Comparison of ENCODE assay signal across 15 cellular contexts in the genomic region with DNA sequence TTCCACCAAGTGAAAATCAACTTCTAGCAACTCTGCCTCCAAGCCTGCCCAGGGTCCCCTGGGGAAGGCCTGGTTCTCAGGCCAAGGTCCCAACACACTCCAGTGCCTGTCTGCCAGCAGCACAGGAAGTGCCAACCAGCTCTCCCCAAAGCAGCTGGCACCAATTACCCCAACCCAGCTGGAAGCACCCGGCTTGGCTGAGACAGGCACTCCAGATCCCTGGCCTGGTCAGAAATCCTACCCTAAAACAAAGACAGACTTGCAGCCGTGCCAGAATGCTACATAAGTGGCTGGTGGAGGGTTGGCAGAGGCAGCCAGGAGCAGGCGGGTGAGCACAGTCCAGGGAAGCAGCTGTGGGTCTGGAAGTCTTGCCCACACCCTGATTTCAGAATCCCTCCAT.
DNase-seq lines count a peak whose midpoint lies in the region; ATAC-seq and TF ChIP-seq lines count a peak whose summit lies in the region.
"Had no signal": no experiment of that assay in that cellular context is flagged by ENCODE, and none has a peak within 500 bp of the region (broad histone marks: within the 10 kb centered on the region; RNA-seq: fewer than 3 reads in every experiment).

No MANE protein-coding gene starts in this region.

- H3K4me3 Mint-ChIP-seq in stimulated activated effector memory CD8-positive, alpha-beta T cell treated with anti-CD3 and anti-CD28 coated beads, Interleukin-12 subunit alpha, Interleukin-12 subunit beta, amount 100 ng/mL, for 72 hours: no peak overlapping the region
- H3K4me3 Mint-ChIP-seq: activated CD8-positive, alpha-beta T cell treated with anti-CD3 and anti-CD28 coated beads for 36 hours; GM23338 had no signal

- no peak overlapping the region for H3K27ac Mint-ChIP-seq in stimulated activated effector memory CD8-positive, alpha-beta T cell treated with anti-CD3 and anti-CD28 coated beads, Interleukin-12 subunit alpha, Interleukin-12 subunit beta, amount 100 ng/mL, for 72 hours
- H3K27ac Mint-ChIP-seq: activated CD8-positive, alpha-beta T cell treated with anti-CD3 and anti-CD28 coated beads for 36 hours; GM23338 had no signal

- no peak overlapping the region for H2AFZ ChIP-seq in Karpas-422 (ENCODE audit: low read length)
- H2AFZ ChIP-seq: GM23338 had no signal

- peaks cover 2% of the 10 kb centered on the region for H3K9me3 Mint-ChIP-seq in stimulated activated effector memory CD8-positive, alpha-beta T cell treated with anti-CD3 and anti-CD28 coated beads, Interleukin-12 subunit alpha, Interleukin-12 subunit beta, amount 100 ng/mL, for 72 hours
- H3K9me3 Mint-ChIP-seq: activated CD8-positive, alpha-beta T cell treated with anti-CD3 and anti-CD28 coated beads for 36 hours; GM23338 had no signal

- no peaks in the 10 kb centered on the region for H3K4me1 ChIP-seq in Karpas-422 (ENCODE audit: low read length)
- H3K4me1 ChIP-seq in spleen: no peaks in the 10 kb centered on the region
- H3K4me1 ChIP-seq: gastrocnemius medialis had no signal

- H3K27ac ChIP-seq in Karpas-422 (ENCODE audit: low read length): no peak overlapping the region
- no peak overlapping the region for H3K27ac ChIP-seq in spleen
- H3K27ac ChIP-seq: brain microvascular endothelial cell, gastrocnemius medialis had no signal

- H3K36me3 ChIP-seq in Karpas-422 (ENCODE audit: insufficient read depth, low read length): no peaks in the 10 kb centered on the region
- H3K36me3 ChIP-seq in spleen: no peaks in the 10 kb centered on the region
- H3K36me3 ChIP-seq: brain microvascular endothelial cell, gastrocnemius medialis had no signal

- no peaks in the 10 kb centered on the region for H3K9me2 ChIP-seq in Karpas-422 (replicated peaks; ENCODE audit: insufficient read depth, low read length)

- H3K4me3 ChIP-seq in Karpas-422 (ENCODE audit: low read length) (no peak overlapping the region), spleen (no peak overlapping the region)
- H3K4me3 ChIP-seq: gastrocnemius medialis, GM23338 had no signal

- H3K9me3 ChIP-seq in Karpas-422 (ENCODE audit: low read length) (no peaks in the 10 kb centered on the region), spleen (no peaks in the 10 kb centered on the region)
- H3K9me3 ChIP-seq: gastrocnemius medialis had no signal

- TF ChIP-seq CTCF in spleen (IDR thresholded peaks at IDR 0.05 in 8 of 11, conservative IDR thresholded peaks at IDR 0.05 in 3 of 11): no peak

- H3K9ac ChIP-seq in Karpas-422 (ENCODE audit: low read length): no peak overlapping the region

- H3K36me3 Mint-ChIP-seq in stimulated activated effector memory CD8-positive, alpha-beta T cell treated with anti-CD3 and anti-CD28 coated beads, Interleukin-12 subunit alpha, Interleukin-12 subunit beta, amount 100 ng/mL, for 72 hours: no peaks in the 10 kb centered on the region

- ATAC-seq in stimulated activated effector memory CD8-positive, alpha-beta T cell treated with anti-CD3 and anti-CD28 coated beads, Interleukin-12 subunit alpha, Interleukin-12 subunit beta, amount 100 ng/mL, for 72 hours: peak; percentile 31
- ATAC-seq: activated CD8-positive, alpha-beta T cell treated with anti-CD3 and anti-CD28 coated beads for 36 hours; gastrocnemius medialis; GM23338 had no signal

- TF ChIP-seq POLR2A in spleen (IDR thresholded peaks at IDR 0.05): no peak

- no peak overlapping the region for H3K4me2 ChIP-seq in Karpas-422 (ENCODE audit: low read depth, low read length, poor library complexity, severe bottlenecking)
- H3K4me2 ChIP-seq: GM23338 had no signal

- no peaks in the 10 kb centered on the region for H3K27me3 ChIP-seq in Karpas-422 (ENCODE audit: low read length)
- peaks cover 0 to 6% (median 0%) of the 10 kb centered on the region in 7 donors for H3K27me3 ChIP-seq in spleen (replicated peaks in 1 of 7)
- H3K27me3 ChIP-seq: brain microvascular endothelial cell, gastrocnemius medialis had no signal

- DNase-seq in H4 (ENCODE audit: low spot score) (peak; percentile 68), NCI-H2171 treated with DMSO at 0.1 percent for 48 hours (lab: John Stamatoyannopoulos, UW) (peak; percentile 81), head of caudate nucleus (peak in 41 of 42 donors; percentile 26 to 82 (median 60)), Karpas-422 (no peak), NCI-H1436 treated with DMSO at 0.1 percent for 48 hours (lab: John Stamatoyannopoulos, UW) (no peak), spleen (no peak)
- DNase-seq in stimulated activated effector memory CD8-positive, alpha-beta T cell treated with anti-CD3 and anti-CD28 coated beads, Interleukin-12 subunit alpha, Interleukin-12 subunit beta, amount 100 ng/mL, for 72 hours (ENCODE audit: low spot score in 2 of 2): no peak
- DNase-seq: activated CD8-positive, alpha-beta T cell treated with anti-CD3 and anti-CD28 coated beads for 36 hours; activated effector memory CD4-positive, alpha-beta T cell treated with anti-CD3 and anti-CD28 coated beads, Interleukin-2, amount 50 U/mL, for 16 hours; brain microvascular endothelial cell; gastrocnemius medialis; GDM1; IMR-90; NCI-H1417 had no signal

- WGBS in spleen, 5 donors: 40 to 62% (median 58%) methylated on average over 2 to 3 of the region's 3 CpGs

- H3K4me1 Mint-ChIP-seq in stimulated activated effector memory CD8-positive, alpha-beta T cell treated with anti-CD3 and anti-CD28 coated beads, Interleukin-12 subunit alpha, Interleukin-12 subunit beta, amount 100 ng/mL, for 72 hours: no peaks in the 10 kb centered on the region

- intact Hi-C loops in head of caudate nucleus (cut with DNase I) (no loop called here), spleen (cut with DNase I; ENCODE audit: low total_unique reads) (no loop called here)

- no peaks in the 10 kb centered on the region for H4K20me1 ChIP-seq in Karpas-422 (ENCODE audit: insufficient read depth, low read depth, low read length)

- no peaks in the 10 kb centered on the region for H3K79me2 ChIP-seq in Karpas-422 (ENCODE audit: low read length)

Comparison
In these comparisons a context has a peak if more than half of its experiments do, and no peak if none do; other contexts are left out.
1. DNase-seq: peak in H4 (single experiment), NCI-H2171 treated with DMSO at 0.1 percent for 48 hours (single experiment) and head of caudate nucleus (41 of 42); none in stimulated activated effector memory CD8-positive, alpha-beta T cell treated with anti-CD3 and anti-CD28 coated beads, Interleukin-12 subunit alpha, Interleukin-12 subunit beta, amount 100 ng/mL, for 72 hours (0 of 2), Karpas-422 (single experiment), NCI-H1436 treated with DMSO at 0.1 percent for 48 hours (single experiment) and spleen (single experiment).